Comparison of ENCODE assay signal across 9 cellular contexts in genomic region chr19:54461201-54462071, GRCh38. TPM values are rescaled to one million over a fixed set of nuclear protein-coding genes. Genes with fewer than 3 reads are reported as not detected.
DNase-seq lines count a peak whose midpoint lies in the region; ATAC-seq, FAIRE-seq and TF ChIP-seq lines count a peak whose summit lies in the region.
"Had no signal": no experiment of that assay in that cellular context is flagged by ENCODE, and none has a peak within 500 bp of the region (broad histone marks: within the 10 kb centered on the region; RNA-seq: fewer than 3 reads in every experiment).

No MANE protein-coding gene starts in this region.

- WGBS in gastroesophageal sphincter (ENCODE audit: low coverage in 1 of 2), 2 donors = 60 to 64% methylated on average over 14 to 23 of the region's 32 CpGs

- H3K4me3 ChIP-seq in gastroesophageal sphincter = peak overlapping the region in 1 of 2 donors; percentile 85

- peak overlapping the region; percentile 86 for H3K27ac Mint-ChIP-seq in activated CD4-positive, alpha-beta T cell treated with anti-CD3 and anti-CD28 coated beads, Interleukin-2, amount 10 ng/mL, durations not matched to agents 24 days and 14 days
- peak overlapping the region; percentile 92 for H3K27ac Mint-ChIP-seq in T-helper 17 cell
- peak overlapping the region; percentile 76 for H3K27ac Mint-ChIP-seq in stimulated activated effector memory CD8-positive, alpha-beta T cell treated with anti-CD3 and anti-CD28 coated beads, Interleukin-12 subunit alpha, Interleukin-12 subunit beta, amount 100 ng/mL, for 72 hours

- H3K27me3 Mint-ChIP-seq in activated CD4-positive, alpha-beta T cell treated with anti-CD3 and anti-CD28 coated beads, Interleukin-2, amount 10 ng/mL, durations not matched to agents 24 days and 14 days = peaks cover 9% of the 10 kb centered on the region
- H3K27me3 Mint-ChIP-seq in T-helper 17 cell = no peaks in the 10 kb centered on the region

- no peak for TF ChIP-seq POLR2A in gastroesophageal sphincter (IDR thresholded peaks at IDR 0.05)
- TF ChIP-seq POLR2A in GM12891 (IDR thresholded peaks at IDR 0.05; ENCODE audit: low read depth, low read length) = no peak

- TF ChIP-seq CTCF in gastroesophageal sphincter (IDR thresholded peaks at IDR 0.05) = no peak

- H3K9me3 ChIP-seq in T-helper 17 cell (ENCODE audit: control insufficient read depth, low read length, poor library complexity, severe bottlenecking) (no peaks in the 10 kb centered on the region), gastroesophageal sphincter (no peaks in the 10 kb centered on the region)

- intact Hi-C loops in activated CD4-positive, alpha-beta T cell treated with anti-CD3 and anti-CD28 coated beads, Interleukin-2, amount 10 ng/mL, durations not matched to agents 24 days and 14 days (cut with micrococcal nuclease) = loop anchor here (5.0 to 10.0 kb wide), 6 partner anchors 269 to 1163 kb away; partner anchors contain the start of genes MYADM, PPP1R12C, PPP6R1 and TSEN34

- TF ChIP-seq EP300 in gastroesophageal sphincter (IDR thresholded peaks at IDR 0.05) = no peak

- H3K4me1 ChIP-seq in gastroesophageal sphincter = peaks cover 0 to 67% (median 17%) of the 10 kb centered on the region in 3 donors

- H3K4me1 Mint-ChIP-seq in activated CD4-positive, alpha-beta T cell treated with anti-CD3 and anti-CD28 coated beads, Interleukin-2, amount 10 ng/mL, durations not matched to agents 24 days and 14 days = peaks cover 29% of the 10 kb centered on the region
- peaks cover 38% of the 10 kb centered on the region for H3K4me1 Mint-ChIP-seq in T-helper 17 cell
- peaks cover 50% of the 10 kb centered on the region for H3K4me1 Mint-ChIP-seq in stimulated activated effector memory CD8-positive, alpha-beta T cell treated with anti-CD3 and anti-CD28 coated beads, Interleukin-12 subunit alpha, Interleukin-12 subunit beta, amount 100 ng/mL, for 72 hours

- peaks cover 39% of the 10 kb centered on the region for H3K36me3 Mint-ChIP-seq in activated CD4-positive, alpha-beta T cell treated with anti-CD3 and anti-CD28 coated beads, Interleukin-2, amount 10 ng/mL, durations not matched to agents 24 days and 14 days (ENCODE audit: low read depth)
- H3K36me3 Mint-ChIP-seq in T-helper 17 cell (ENCODE audit: low read depth) = peaks cover 10% of the 10 kb centered on the region
- H3K36me3 Mint-ChIP-seq in stimulated activated effector memory CD8-positive, alpha-beta T cell treated with anti-CD3 and anti-CD28 coated beads, Interleukin-12 subunit alpha, Interleukin-12 subunit beta, amount 100 ng/mL, for 72 hours = peaks cover 68% of the 10 kb centered on the region

- FAIRE-seq in GM12891 (lab: Jason Lieb, UNC) = no peak

- peaks cover 0 to 60% of the 10 kb centered on the region in 2 donors for H3K36me3 ChIP-seq in gastroesophageal sphincter

- no peak for DNase-seq in activated CD4-positive, alpha-beta T cell treated with anti-CD3 and anti-CD28 coated beads, Interleukin-2, amount 10 ng/mL, durations not matched to agents 24 days and 14 days
- no peak for DNase-seq in activated CD4-positive, alpha-beta T cell treated with anti-CD3 and anti-CD28 coated beads, Interleukin-2, amount 50 U/mL, for 48 hours
- DNase-seq in T-helper 17 cell (no peak), GM12891 (ENCODE audit: insufficient read length, low spot score) (no peak), NCI-H69 (lab: John Stamatoyannopoulos, UW) (no peak)
- no peak for DNase-seq in stimulated activated effector memory CD8-positive, alpha-beta T cell treated with anti-CD3 and anti-CD28 coated beads, Interleukin-12 subunit alpha, Interleukin-12 subunit beta, amount 100 ng/mL, for 72 hours (ENCODE audit: low spot score in 2 of 2)
- DNase-seq: T-helper 9 cell had no signal

- H3K27me3 ChIP-seq in gastroesophageal sphincter = no peaks in the 10 kb centered on the region

- H3K27ac ChIP-seq in gastroesophageal sphincter = peak overlapping the region in 3 of 4 donors; percentile 96 to 99 (median 98)

- ATAC-seq in T-helper 17 cell (no peak), gastroesophageal sphincter (no peak), HG03457 (IDR thresholded peaks at IDR 0.05; ENCODE audit: unreplicated experiment) (no peak)
- no peak for ATAC-seq in stimulated activated effector memory CD8-positive, alpha-beta T cell treated with anti-CD3 and anti-CD28 coated beads, Interleukin-12 subunit alpha, Interleukin-12 subunit beta, amount 100 ng/mL, for 72 hours

- peaks cover 3% of the 10 kb centered on the region for H3K9me3 Mint-ChIP-seq in activated CD4-positive, alpha-beta T cell treated with anti-CD3 and anti-CD28 coated beads, Interleukin-2, amount 10 ng/mL, durations not matched to agents 24 days and 14 days
- H3K9me3 Mint-ChIP-seq in stimulated activated effector memory CD8-positive, alpha-beta T cell treated with anti-CD3 and anti-CD28 coated beads, Interleukin-12 subunit alpha, Interleukin-12 subunit beta, amount 100 ng/mL, for 72 hours = no peaks in the 10 kb centered on the region

- H3K4me3 Mint-ChIP-seq in activated CD4-positive, alpha-beta T cell treated with anti-CD3 and anti-CD28 coated beads, Interleukin-2, amount 10 ng/mL, durations not matched to agents 24 days and 14 days = peak overlapping the region; percentile 80
- peak overlapping the region; percentile 72 for H3K4me3 Mint-ChIP-seq in T-helper 17 cell
- H3K4me3 Mint-ChIP-seq in stimulated activated effector memory CD8-positive, alpha-beta T cell treated with anti-CD3 and anti-CD28 coated beads, Interleukin-12 subunit alpha, Interleukin-12 subunit beta, amount 100 ng/mL, for 72 hours = peak overlapping the region; percentile 81

TF ChIP-seq in GM12891, 5 proteins besides CTCF, POLR2A, EP300 and RAD21:
- TF ChIP-seq TAF1 (IDR thresholded peaks at IDR 0.05; ENCODE audit: low read depth, low read length) (no peak), POLR2AphosphoS5 (IDR thresholded peaks at IDR 0.05; ENCODE audit: low read depth, low read length) (no peak), POU2F2 (IDR thresholded peaks at IDR 0.05; ENCODE audit: low read depth, low read length) (no peak)

RNA-seq across cellular contexts. Expression of gene LENG9, which starts 2.1 kb away (rescaled TPM):
- total RNA-seq in activated CD4-positive, alpha-beta T cell treated with anti-CD3 and anti-CD28 coated beads, Interleukin-2, amount 10 ng/mL, durations not matched to agents 24 days and 14 days = 8.2 and 8.3 TPM in 2 replicates
- total RNA-seq in T-helper 17 cell = 1 to 10 TPM; 4.4 to 6.0 TPM
- total RNA-seq in gastroesophageal sphincter = 1 to 10 TPM; 2.6 to 9.1 (median 4.5) TPM
- 2.0 TPM for polyA plus RNA-seq in GM12891 (2012; ENCODE audit: low read depth, missing spikeins)

RNA-seq across cellular contexts. Expression of gene CDC42EP5, which starts 11.7 kb away (rescaled TPM):
- 0.61 and 0.64 TPM in 2 replicates for total RNA-seq in activated CD4-positive, alpha-beta T cell treated with anti-CD3 and anti-CD28 coated beads, Interleukin-2, amount 10 ng/mL, durations not matched to agents 24 days and 14 days
- total RNA-seq in T-helper 17 cell = not detected
- total RNA-seq in gastroesophageal sphincter = 10 to 100 TPM in 3 of 4 donors, 1 to 10 TPM in 1; 4.2 to 24.1 (median 12.8) TPM
- 1.3 TPM for polyA plus RNA-seq in GM12891 (2012; ENCODE audit: low read depth, missing spikeins)

RNA-seq across cellular contexts. Expression of gene LENG8, which starts 12.4 kb away (rescaled TPM):
- 202 and 214 TPM in 2 replicates for total RNA-seq in activated CD4-positive, alpha-beta T cell treated with anti-CD3 and anti-CD28 coated beads, Interleukin-2, amount 10 ng/mL, durations not matched to agents 24 days and 14 days
- total RNA-seq in T-helper 17 cell (100 to 1,000 TPM; 471 to 480 TPM), gastroesophageal sphincter (100 to 1,000 TPM in 2 of 4 donors, 10 to 100 TPM in 2; 25.4 to 215 (median 80.9) TPM)
- polyA plus RNA-seq in GM12891 (2012; ENCODE audit: low read depth, missing spikeins) = 142 TPM

RNA-seq across cellular contexts. Expression of gene LAIR2, which starts 41.2 kb away (rescaled TPM):
- 34.2 and 35.0 TPM in 2 replicates for total RNA-seq in activated CD4-positive, alpha-beta T cell treated with anti-CD3 and anti-CD28 coated beads, Interleukin-2, amount 10 ng/mL, durations not matched to agents 24 days and 14 days
- total RNA-seq in T-helper 17 cell (1 to 10 TPM in 1 of 2 donors, under 1 TPM in 1; 0.94 to 1.7 TPM), gastroesophageal sphincter (not detected)
- 1.2 TPM for polyA plus RNA-seq in GM12891 (2012; ENCODE audit: low read depth, missing spikeins)

RNA-seq across cellular contexts. Expression of gene TTYH1, which starts 46.2 kb away (rescaled TPM):
- total RNA-seq in activated CD4-positive, alpha-beta T cell treated with anti-CD3 and anti-CD28 coated beads, Interleukin-2, amount 10 ng/mL, durations not matched to agents 24 days and 14 days = 0.21 and 0.78 TPM in 2 replicates
- total RNA-seq in T-helper 17 cell = not detected
- 10 to 100 TPM in 1 of 4 donors, 1 to 10 TPM in 3; 1.2 to 19.8 (median 5.5) TPM for total RNA-seq in gastroesophageal sphincter
- polyA plus RNA-seq in GM12891 (2012; ENCODE audit: low read depth, missing spikeins) = 0.58 TPM
